In the genomic region with DNA sequence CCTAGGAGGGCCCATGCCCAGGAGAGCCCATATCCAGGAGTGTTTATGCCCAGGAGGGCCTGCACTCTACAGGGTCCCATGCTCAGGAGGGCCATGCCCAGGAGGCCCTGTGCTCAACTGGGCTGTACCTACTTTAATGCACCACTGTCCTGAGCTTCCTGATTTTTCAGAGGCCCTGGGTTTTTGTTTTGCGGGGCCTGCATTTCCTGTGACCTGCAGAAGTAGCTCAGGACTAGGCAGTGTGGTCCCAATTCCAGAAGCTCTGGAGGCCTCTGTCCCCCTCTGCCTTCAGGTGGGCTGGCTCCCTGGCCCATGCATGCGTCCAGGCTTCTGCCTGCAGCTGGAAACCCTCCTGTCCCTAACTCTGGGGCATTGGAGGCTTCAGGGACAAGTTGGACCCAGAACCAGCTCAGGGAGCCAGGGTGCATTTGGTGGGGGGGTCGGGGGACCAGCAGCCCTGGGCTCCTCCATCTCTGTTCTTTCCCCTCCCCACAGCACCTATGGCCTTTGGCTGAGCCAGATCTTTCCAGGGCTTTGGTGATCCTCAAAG, we compare ENCODE assay signal across 19 cellular contexts. TPM values are rescaled to one million over a fixed set of nuclear protein-coding genes. Genes with fewer than 3 reads are reported as not detected.
"Had no signal": no experiment of that assay in that cellular context is flagged by ENCODE, and none has a peak within 500 bp of the region (broad histone marks: within the 10 kb centered on the region; RNA-seq: fewer than 3 reads in every experiment).

No MANE protein-coding gene starts in this region.

- H3K27me3 ChIP-seq: ascending aorta, suprapubic skin had no signal

- H3K4me3 ChIP-seq: ascending aorta, breast epithelium, suprapubic skin had no signal

- H3K4me1 ChIP-seq: ascending aorta, breast epithelium, suprapubic skin had no signal

- ATAC-seq: activated CD8-positive, alpha-beta T cell treated with anti-CD3 and anti-CD28 coated beads for 36 hours; SK-N-SH treated with all-trans-retinoic acid at 6 μM for 48 hours had no signal

- DNase-seq: activated CD4-positive, alpha-beta T cell treated with anti-CD3 and anti-CD28 coated beads, Interleukin-2, amount 10 ng/mL, durations not matched to agents 24 days and 14 days; activated CD8-positive, alpha-beta T cell treated with anti-CD3 and anti-CD28 coated beads for 36 hours; cerebellar nuclear complex; cortex of kidney; effector CD4-positive, alpha-beta T cell; mesendoderm; stimulated activated CD4-positive, alpha-beta T cell treated with anti-CD3 and anti-CD28 coated beads, Interleukin-2, amount 100 ng/mL, for 24 hours; T-helper 1 cell; T-helper 9 cell; trophoblast cell had no signal

- H3K27ac ChIP-seq: ascending aorta, breast epithelium, suprapubic skin had no signal

- H3K9me3 ChIP-seq: ascending aorta, suprapubic skin had no signal

- H3K36me3 ChIP-seq: ascending aorta, breast epithelium, suprapubic skin had no signal

- FAIRE-seq: frontal cortex had no signal

RNA-seq across cellular contexts. Expression of a gene that starts 10.8 kb away (rescaled TPM):
- total RNA-seq: ascending aorta had no signal

RNA-seq across cellular contexts. Expression of a gene that starts 46.6 kb away (rescaled TPM):
- total RNA-seq: activated CD4-positive, alpha-beta T cell treated with anti-CD3 and anti-CD28 coated beads, Interleukin-2, amount 10 ng/mL, durations not matched to agents 24 days and 14 days; activated CD8-positive, alpha-beta T cell treated with anti-CD3 and anti-CD28 coated beads for 36 hours; ascending aorta; breast epithelium; frontal cortex; kidney epithelial cell; lower leg skin; natural killer cell treated with Interleukin-12 subunit alpha and Interleukin-12 subunit beta and Interleukin-15 and Interleukin-18, amount 100 ng/mL, for 72 hours; renal cortical epithelial cell; suprapubic skin had no signal

RNA-seq across cellular contexts. Expression of a gene that starts 55.6 kb away (rescaled TPM):
- total RNA-seq: activated CD4-positive, alpha-beta T cell treated with anti-CD3 and anti-CD28 coated beads, Interleukin-2, amount 10 ng/mL, durations not matched to agents 24 days and 14 days; activated CD8-positive, alpha-beta T cell treated with anti-CD3 and anti-CD28 coated beads for 36 hours; ascending aorta; breast epithelium; frontal cortex; kidney epithelial cell; lower leg skin; natural killer cell treated with Interleukin-12 subunit alpha and Interleukin-12 subunit beta and Interleukin-15 and Interleukin-18, amount 100 ng/mL, for 72 hours; renal cortical epithelial cell; suprapubic skin had no signal
